ENCODE assay signal across 8 cellular contexts in genomic region chr4:83011779-83012630, GRCh38. TPM values are rescaled to one million over a fixed set of nuclear protein-coding genes. Genes with fewer than 3 reads are reported as not detected.
DNase-seq lines count a peak whose midpoint lies in the region; ATAC-seq and TF ChIP-seq lines count a peak whose summit lies in the region.

No MANE protein-coding gene starts in this region.

- H3K27me3 ChIP-seq in ACC112 (ENCODE audit: insufficient read depth, low read length), result no peaks in the 10 kb centered on the region
- no peaks in the 10 kb centered on the region for H3K27me3 ChIP-seq in Peyer's patch
- peaks cover 9% of the 10 kb centered on the region for H3K27me3 ChIP-seq in iPS-15b (ENCODE audit: control insufficient read depth, insufficient read depth, low read length)
- no peaks in the 10 kb centered on the region for H3K27me3 ChIP-seq in sigmoid colon

- H2AFZ ChIP-seq in ACC112 (ENCODE audit: low read length, unreplicated experiment), result peak overlapping the region; percentile 94

- peaks cover 52% of the 10 kb centered on the region for H3K79me2 ChIP-seq in ACC112 (ENCODE audit: control insufficient read depth, insufficient read depth, low read length, unreplicated experiment)

- no peak for TF ChIP-seq CTCF in GM13977 (IDR thresholded peaks at IDR 0.05; ENCODE audit: extremely low read depth, insufficient read depth, missing control alignments)
- TF ChIP-seq CTCF in Peyer's patch (IDR thresholded peaks at IDR 0.05), result no peak
- TF ChIP-seq CTCF in sigmoid colon (IDR thresholded peaks at IDR 0.05), result no peak

- in situ Hi-C loops in GM13977 (cut with MboI; ENCODE audit: low pct_unique_long_range_greater_than_20kb, low sequenced_read_pairs, unreplicated experiment), result no loop called here

- ATAC-seq in HG02973 (IDR thresholded peaks at IDR 0.05; ENCODE audit: unreplicated experiment) (peak; percentile 11), HG02763 (IDR thresholded peaks at IDR 0.05; ENCODE audit: unreplicated experiment) (no peak)

- H3K4me1 ChIP-seq in ACC112 (ENCODE audit: control insufficient read depth, insufficient read depth, low read length, unreplicated experiment), result peaks cover 5% of the 10 kb centered on the region
- H3K4me1 ChIP-seq in Peyer's patch, result peaks cover 0 to 30% (median 4%) of the 10 kb centered on the region in 4 donors
- peaks cover 3% of the 10 kb centered on the region for H3K4me1 ChIP-seq in iPS-15b (ENCODE audit: control insufficient read depth, insufficient read depth, low read length)
- H3K4me1 ChIP-seq in sigmoid colon, result peaks cover 0 to 37% (median 33%) of the 10 kb centered on the region in 4 donors

- H3K27ac ChIP-seq in ACC112 (ENCODE audit: low read depth, low read length), result peak overlapping the region; percentile 92
- H3K27ac ChIP-seq in Peyer's patch, result peak overlapping the region; percentile 75 to 94 (median 84)
- peak overlapping the region; percentile 88 to 97 (median 89) for H3K27ac ChIP-seq in sigmoid colon

- no peak overlapping the region for H3K9ac ChIP-seq in iPS-15b (ENCODE audit: low read depth, low read length)

- intact Hi-C loops in sigmoid colon (cut with DNase I), result loop anchor here (2.0 kb wide), 4 partner anchors 111 to 637 kb away; partner anchors contain the start of gene THAP9

- TF ChIP-seq POLR2A in Peyer's patch (IDR thresholded peaks at IDR 0.05) (no peak), sigmoid colon (IDR thresholded peaks at IDR 0.05) (no peak)

- DNase-seq in GM13977 (ENCODE audit: low spot score) (peak; percentile 56), Peyer's patch (peak; percentile 36 to 67 (median 61)), astrocyte of the hippocampus (ENCODE audit: low read depth, low spot score) (peak; percentile 48), sigmoid colon (peak; percentile 71)

- 1% methylated on average over 41 of the region's 41 CpGs for WGBS in sigmoid colon, 2 donors

- TF ChIP-seq EP300 in sigmoid colon (IDR thresholded peaks at IDR 0.05), result no peak

- no peaks in the 10 kb centered on the region for H3K9me3 ChIP-seq in Peyer's patch
- H3K9me3 ChIP-seq in iPS-15b (ENCODE audit: control insufficient read depth, insufficient read depth, low read length), result no peaks in the 10 kb centered on the region
- no peaks in the 10 kb centered on the region for H3K9me3 ChIP-seq in sigmoid colon

- peak overlapping the region; percentile 89 for H3K4me3 ChIP-seq in ACC112 (ENCODE audit: low read depth, low read length)
- peak overlapping the region; percentile 80 to 96 (median 86) for H3K4me3 ChIP-seq in Peyer's patch
- peak overlapping the region; percentile 75 for H3K4me3 ChIP-seq in iPS-15b (ENCODE audit: low read depth, low read length)
- H3K4me3 ChIP-seq in sigmoid colon, result peak overlapping the region; percentile 45 to 87 (median 68)

- H3K36me3 ChIP-seq in ACC112 (ENCODE audit: insufficient read depth, low read length) (no peaks in the 10 kb centered on the region), Peyer's patch (no peaks in the 10 kb centered on the region), iPS-15b (ENCODE audit: control insufficient read depth, insufficient read depth, low read length) (no peaks in the 10 kb centered on the region), sigmoid colon (no peaks in the 10 kb centered on the region)

RNA-seq across cellular contexts. Expression of gene LIN54, which starts 1.4 kb away (rescaled TPM):
- total RNA-seq in Peyer's patch, result 10 to 100 TPM in 1 of 4 donors, 1 to 10 TPM in 3; 8.7 to 13.0 (median 9.4) TPM
- total RNA-seq in sigmoid colon, result 1 to 10 TPM; 5.0 to 10.0 (median 8.4) TPM
- 1 to 10 TPM; 4.6 to 6.5 (median 4.8) TPM for polyA plus RNA-seq in sigmoid colon

RNA-seq across cellular contexts. Expression of gene COPS4, which starts 23.0 kb away (rescaled TPM):
- total RNA-seq in Peyer's patch (100 to 1,000 TPM in 1 of 4 donors, 10 to 100 TPM in 3; 34.3 to 116 (median 43.5) TPM), sigmoid colon (10 to 100 TPM; 33.0 to 64.6 (median 53.8) TPM)
- 10 to 100 TPM; 28.9 to 31.0 (median 30.0) TPM for polyA plus RNA-seq in sigmoid colon
